19 cellular contexts compared by ENCODE assay signal in genomic region chr3:129664040-129664646, GRCh38. TPM values are rescaled to one million over a fixed set of nuclear protein-coding genes. Genes with fewer than 3 reads are reported as not detected.
DNase-seq lines count a peak whose midpoint lies in the region; ATAC-seq, FAIRE-seq and TF ChIP-seq lines count a peak whose summit lies in the region.
"Had no signal": no experiment of that assay in that cellular context is flagged by ENCODE, and none has a peak within 500 bp of the region (broad histone marks: within the 10 kb centered on the region; RNA-seq: fewer than 3 reads in every experiment).

No MANE protein-coding gene starts in this region.

- H3K9me1 ChIP-seq in keratinocyte (ENCODE audit: control insufficient read depth, extremely low read depth, insufficient read depth, low read length): peaks cover 3% of the 10 kb centered on the region

- H3K27ac ChIP-seq in HUES48 (ENCODE audit: low read depth, low read length) (peak overlapping the region; percentile 58), GM12878 (ENCODE audit: control insufficient read depth, insufficient read depth) (no peak overlapping the region), keratinocyte (ENCODE audit: control insufficient read depth, insufficient read depth, low read length) (peak overlapping the region; percentile 80), thoracic aorta (peak overlapping the region in 1 of 2 donors; percentile 37), gastroesophageal sphincter (no peak overlapping the region)
- H3K27ac ChIP-seq: spleen had no signal

- H3K4me2 ChIP-seq in GM12878 (ENCODE audit: control insufficient read depth, insufficient read depth): no peak overlapping the region
- H3K4me2 ChIP-seq in keratinocyte (ENCODE audit: control insufficient read depth, extremely low read depth, insufficient read depth, low read depth, low read length): peak overlapping the region; percentile 86

- TF ChIP-seq CTCF in GM12878 (IDR thresholded peaks at IDR 0.05 in 2 of 3, conservative IDR thresholded peaks at IDR 0.05 in 1 of 3; ENCODE audit: control insufficient read depth in 2 of 3, extremely low read depth in 1 of 3, insufficient read depth in 1 of 3, low read depth in 3 of 3, low read length in 3 of 3): no peak
- TF ChIP-seq CTCF in keratinocyte (optimal IDR thresholded peaks at IDR 0.05 in 1 of 3, IDR thresholded peaks at IDR 0.05 in 1 of 3, conservative IDR thresholded peaks at IDR 0.05 in 1 of 3; ENCODE audit: extremely low read depth in 1 of 3, insufficient read depth in 2 of 3, low read length in 3 of 3): no peak
- TF ChIP-seq CTCF in thoracic aorta (IDR thresholded peaks at IDR 0.05): no peak
- TF ChIP-seq CTCF in gastroesophageal sphincter (IDR thresholded peaks at IDR 0.05): no peak
- TF ChIP-seq CTCF in CD14-positive monocyte (IDR thresholded peaks at IDR 0.05): no peak

- H3K9ac ChIP-seq in HUES48 (ENCODE audit: low read depth, low read length): peak overlapping the region; percentile 7; the same call in 1 of the 2 replicates
- H3K9ac ChIP-seq in GM12878 (ENCODE audit: control insufficient read depth, insufficient read depth, low read length): no peak overlapping the region
- H3K9ac ChIP-seq in keratinocyte (ENCODE audit: control insufficient read depth, extremely low read depth, insufficient read depth, low read length): peak overlapping the region; percentile 35

- H3K9me3 ChIP-seq in HUES48 (ENCODE audit: control insufficient read depth, insufficient read depth, low read length) (no peaks in the 10 kb centered on the region), GM12878 (replicated peaks; ENCODE audit: control insufficient read depth, insufficient read depth, low read length) (no peaks in the 10 kb centered on the region), keratinocyte (ENCODE audit: control insufficient read depth, low read depth, low read length) (no peaks in the 10 kb centered on the region), thoracic aorta (no peaks in the 10 kb centered on the region), gastroesophageal sphincter (no peaks in the 10 kb centered on the region)
- H3K9me3 ChIP-seq: spleen had no signal

- TF ChIP-seq POLR2A in GM12878 (IDR thresholded peaks at IDR 0.05; ENCODE audit: low read depth, low read length) (no peak), gastroesophageal sphincter (IDR thresholded peaks at IDR 0.05) (no peak)

- H2AFZ ChIP-seq in GM12878 (ENCODE audit: control insufficient read depth, low read depth, low read length): no peak overlapping the region
- H2AFZ ChIP-seq in keratinocyte (ENCODE audit: control insufficient read depth, low read length): no peak overlapping the region

- no peak overlapping the region for H3K4me3 Mint-ChIP-seq in CD14-positive monocyte
- H3K4me3 Mint-ChIP-seq: activated CD8-positive, alpha-beta T cell treated with anti-CD3 and anti-CD28 coated beads, Interleukin-2, amount 10 ng/mL, durations not matched to agents 7 days and 5 days; CD8-positive, alpha-beta memory T cell; effector memory CD8-positive, alpha-beta T cell; H9; neural crest cell had no signal

- POLR2A ChIA-PET in GM12878 (lab: Charles Lee): interaction anchor here (0.6 to 2.9 kb wide), 2 partner anchors 8 to 264 kb away, joined by 4 to 11 read pairs; no protein-coding TSS in a partner anchor

- TF ChIP-seq RAD21 in GM12878 (IDR thresholded peaks at IDR 0.05; ENCODE audit: insufficient read depth, low read depth, low read length): no peak

- in situ Hi-C loops in GM12878 (cut with MboI): no loop called here

- H3K4me1 ChIP-seq in HUES48 (ENCODE audit: control insufficient read depth, insufficient read depth, low read length) (peaks cover 21% of the 10 kb centered on the region; the same call in 1 of the 2 replicates), GM12878 (ENCODE audit: control insufficient read depth, insufficient read depth, low read length) (no peaks in the 10 kb centered on the region), keratinocyte (ENCODE audit: control insufficient read depth, extremely low read depth, insufficient read depth, low read length) (peaks cover 47% of the 10 kb centered on the region), thoracic aorta (ENCODE audit: control insufficient read depth in 1 of 2, low read depth in 2 of 2) (peaks cover 4 to 28% of the 10 kb centered on the region in 2 donors), gastroesophageal sphincter (peaks cover 5 to 28% (median 16%) of the 10 kb centered on the region in 3 donors)

- intact Hi-C loops in GM12878 (cut with micrococcal nuclease; ENCODE audit: unreplicated experiment): no loop called here
- intact Hi-C loops in CD14-positive monocyte (cut with micrococcal nuclease): no loop called here

- H3K36me3 Mint-ChIP-seq in CD14-positive monocyte: peaks cover 14% of the 10 kb centered on the region in 2 donors

- H3K79me2 ChIP-seq in GM12878 (ENCODE audit: control insufficient read depth, insufficient read depth, low read length): no peaks in the 10 kb centered on the region
- peaks cover 84% of the 10 kb centered on the region for H3K79me2 ChIP-seq in keratinocyte (ENCODE audit: control insufficient read depth, insufficient read depth, low read length)

- H3K27me3 ChIP-seq in HUES48 (ENCODE audit: control insufficient read depth, insufficient read depth, low read length): no peaks in the 10 kb centered on the region
- no peaks in the 10 kb centered on the region for H3K27me3 ChIP-seq in GM12878 (replicated peaks in 1 of 2; ENCODE audit: control insufficient read depth in 2 of 2, insufficient read depth in 2 of 2, low read length in 1 of 2)
- H3K27me3 ChIP-seq in keratinocyte (ENCODE audit: control insufficient read depth, extremely low read depth, insufficient read depth, low read length): no peaks in the 10 kb centered on the region
- no peaks in the 10 kb centered on the region for H3K27me3 ChIP-seq in thoracic aorta (replicated peaks; ENCODE audit: insufficient read depth)
- H3K27me3 ChIP-seq in gastroesophageal sphincter: no peaks in the 10 kb centered on the region
- H3K27me3 ChIP-seq: spleen had no signal

- RAD21 ChIA-PET in GM12878 (lab: Charles Lee; ENCODE audit: unreplicated experiment): interaction anchor here (1.2 kb wide), 1 partner anchor 9 kb away, joined by 4 read pairs; no protein-coding TSS in a partner anchor

- WGBS in GM12878 (ENCODE audit: insufficient coverage, insufficient replicate concordance, low lambda C conversion rate, missing lambda C conversion rate): 58% methylated on average over 6 of the region's 6 CpGs
- WGBS in gastroesophageal sphincter (ENCODE audit: low coverage in 1 of 2), 2 donors: 74 to 79% methylated on average over 4 to 6 of the region's 6 CpGs

- DNase-seq in GM12878 (ENCODE audit: low read depth, low spot score) (no peak), keratinocyte (ENCODE audit: low read depth, low spot score) (no peak), thoracic aorta (ENCODE audit: low spot score) (no peak), CD14-positive monocyte (ENCODE audit: low spot score) (no peak), GM03348 (ENCODE audit: low spot score) (no peak)
- DNase-seq: activated CD8-positive, alpha-beta T cell treated with anti-CD3 and anti-CD28 coated beads, Interleukin-2, amount 10 ng/mL, durations not matched to agents 7 days and 5 days; activated effector memory CD4-positive, alpha-beta T cell treated with anti-CD3 and anti-CD28 coated beads, Interleukin-2, amount 50 U/mL, for 16 hours; CD8-positive, alpha-beta memory T cell; effector memory CD8-positive, alpha-beta T cell; GF-D8; H9; NCI-H1048; spleen; substantia nigra; T-helper 9 cell had no signal

- SMC1A ChIA-PET in GM12878 (lab: Charles Lee; ENCODE audit: uncharacterized antibody, unreplicated experiment): interaction anchor here (0.7 to 3.5 kb wide), 8 partner anchors 8 to 161 kb away, joined by 3 to 12 read pairs (median 5); no protein-coding TSS in a partner anchor

- no peak for TF ChIP-seq EP300 in GM12878 (IDR thresholded peaks at IDR 0.05; ENCODE audit: borderline replicate concordance in 1 of 2, control insufficient read depth in 1 of 2, low read depth in 2 of 2, low read length in 2 of 2)
- TF ChIP-seq EP300 in gastroesophageal sphincter (IDR thresholded peaks at IDR 0.05): no peak

- H3K27ac Mint-ChIP-seq in CD14-positive monocyte: no peak overlapping the region
- H3K27ac Mint-ChIP-seq: activated CD8-positive, alpha-beta T cell treated with anti-CD3 and anti-CD28 coated beads, Interleukin-2, amount 10 ng/mL, durations not matched to agents 7 days and 5 days; effector memory CD8-positive, alpha-beta T cell had no signal

- ATAC-seq in GM12878 (peak; percentile 20; the same call in 1 of the 3 replicates), thoracic aorta (ENCODE audit: insufficient number of reproducible peaks, low FRiP score, low read depth) (peak; percentile 74), gastroesophageal sphincter (no peak)
- ATAC-seq: activated CD8-positive, alpha-beta T cell treated with anti-CD3 and anti-CD28 coated beads, Interleukin-2, amount 10 ng/mL, durations not matched to agents 7 days and 5 days; effector memory CD8-positive, alpha-beta T cell had no signal

- H3K9me3 Mint-ChIP-seq in CD14-positive monocyte: no peaks in the 10 kb centered on the region
- H3K9me3 Mint-ChIP-seq: CD8-positive, alpha-beta memory T cell; effector memory CD8-positive, alpha-beta T cell; H9; neural crest cell had no signal

- H3K27me3 Mint-ChIP-seq in CD14-positive monocyte (ENCODE audit: low read depth in 3 of 3): no peaks in the 10 kb centered on the region
- H3K27me3 Mint-ChIP-seq: CD8-positive, alpha-beta memory T cell; effector memory CD8-positive, alpha-beta T cell had no signal

- H3K36me3 ChIP-seq in HUES48 (ENCODE audit: control insufficient read depth, insufficient read depth, low read length): no peaks in the 10 kb centered on the region
- no peaks in the 10 kb centered on the region for H3K36me3 ChIP-seq in GM12878 (ENCODE audit: control insufficient read depth in 2 of 2, insufficient read depth in 2 of 2, low read length in 1 of 2)
- peaks cover 0 to 13% of the 10 kb centered on the region in 2 experiments for H3K36me3 ChIP-seq in keratinocyte (ENCODE audit: control insufficient read depth in 2 of 2, extremely low read depth in 1 of 2, insufficient read depth in 2 of 2, low read length in 2 of 2)
- H3K36me3 ChIP-seq in thoracic aorta: no peaks in the 10 kb centered on the region
- peaks cover 0 to 1% of the 10 kb centered on the region in 2 donors for H3K36me3 ChIP-seq in gastroesophageal sphincter

- dilution Hi-C loops in keratinocyte (cut with MboI; ENCODE audit: extremely low pct_ligation_motif_present, low sequenced_read_pairs): no loop called here

- no peaks in the 10 kb centered on the region for H3K4me1 Mint-ChIP-seq in CD14-positive monocyte

- CTCF ChIA-PET in GM12878 (lab: Yijun Ruan, JAX): interaction anchor here (0.9 to 3.7 kb wide), 9 partner anchors 9 to 174 kb away, joined by 3 to 19 read pairs (median 6); no protein-coding TSS in a partner anchor

- FAIRE-seq in GM12878 (lab: Jason Lieb, UNC) (no peak), keratinocyte (lab: Jason Lieb, UNC) (no peak)
- FAIRE-seq: RCC 7860 had no signal

- H4K20me1 ChIP-seq in GM12878 (ENCODE audit: control insufficient read depth, insufficient read depth): no peaks in the 10 kb centered on the region
- no peaks in the 10 kb centered on the region for H4K20me1 ChIP-seq in keratinocyte (ENCODE audit: control insufficient read depth, extremely low read depth, insufficient read depth, low read length)

- no TSS peak for BruUV-seq in GM12878 (replicated peaks; lab: Mats Ljungman, UMichigan)

- H3K4me3 ChIP-seq in HUES48 (ENCODE audit: low read depth, low read length) (no peak overlapping the region; the same call in 1 of the 2 replicates), GM12878 (no peak overlapping the region), keratinocyte (ENCODE audit: control insufficient read depth in 2 of 3, extremely low read depth in 1 of 3, insufficient read depth in 2 of 3, low read depth in 1 of 3, low read length in 3 of 3) (no peak overlapping the region), thoracic aorta (no peak overlapping the region), gastroesophageal sphincter (no peak overlapping the region)
- H3K4me3 ChIP-seq: spleen had no signal

RNA-seq across cellular contexts. Expression of gene PLXND1, which starts 57.7 kb away (rescaled TPM):
- total RNA-seq in GM12878 (2013; cell fraction: nucleolus; rRNA removed): 1.1 and 1.7 TPM in 2 replicates
- total RNA-seq in GM12878 (2014; rRNA removed) (0.16 TPM in 1 of 2 replicates, not detected in the other), GM12878 (2014; rRNA removed; fragmentation: Illumina TruSeq; extraction: Trizol) (not detected in 2 replicates), GM12878 (2021) (0.66 and 2.3 TPM in 2 replicates), thoracic aorta (100 to 1,000 TPM; 207 to 246 TPM), gastroesophageal sphincter (10 to 100 TPM; 45.0 to 77.9 (median 61.5) TPM)
- 0.49 TPM for polyA plus RNA-seq in GM12878 (2011; ENCODE audit: low read depth)
- polyA plus RNA-seq in GM12878 (2011; rRNA removed) (0.01 TPM in 1 of 2 replicates, not detected in the other), GM12878 (2014; fragmentation: Illumina TruSeq; extraction: Trizol) (not detected in 2 replicates), GM12878 (2014; fragmentation: Nextera tagmentation; extraction: Ambion mirVana) (not detected), GM12878 (2014; rRNA removed) (0.08 and 0.72 TPM in 2 replicates), GM12878 (2016; fragmentation: Nextera tagmentation; extraction: Ambion mirVana) (not detected), keratinocyte (0.09 to 0.36 TPM (median 0.25 TPM) in 3 replicates), CD14-positive monocyte (1 to 10 TPM; 7.1 to 9.9 TPM)
- 0.04 TPM in 1 of 2 replicates, not detected in the other for polyA plus RNA-seq in GM12878 (2011; cell fraction: cytosol; rRNA removed)
- 0.45 and 0.51 TPM in 2 replicates for polyA plus RNA-seq in GM12878 (2011; cell fraction: nucleus; rRNA removed)
- 0.29 and 0.51 TPM in 2 replicates for polyA plus RNA-seq in GM12878 (2012)
- polyA minus RNA-seq in GM12878 (2011; rRNA and poly(A)+ RNA removed): 0.44 and 0.46 TPM in 2 replicates
- not detected in 2 replicates for polyA minus RNA-seq in GM12878 (2011; cell fraction: cytosol; rRNA and poly(A)+ RNA removed)
- polyA minus RNA-seq in GM12878 (2011; cell fraction: nucleus; rRNA and poly(A)+ RNA removed): not detected in 2 replicates
- 0.81 TPM for polyA plus RNA-seq in keratinocyte (2011; ENCODE audit: low read depth)
- 0.09 and 0.27 TPM in 2 replicates for polyA plus RNA-seq in keratinocyte (2011; cell fraction: cytosol; rRNA removed)
- 0.61 and 0.93 TPM in 2 replicates for polyA plus RNA-seq in keratinocyte (2011; cell fraction: nucleus; rRNA removed)
- polyA plus RNA-seq in keratinocyte (2012; ENCODE audit: low replicate concordance): 0.36 and 1.3 TPM in 2 replicates
- polyA minus RNA-seq in keratinocyte: 0.10 to 0.92 TPM (median 0.59 TPM) in 3 replicates
- not detected for polyA minus RNA-seq in keratinocyte (2011; cell fraction: cytosol; rRNA and poly(A)+ RNA removed)
- 1.8 and 1.9 TPM in 2 replicates for polyA minus RNA-seq in keratinocyte (2011; cell fraction: nucleus; rRNA and poly(A)+ RNA removed)

Comparison
In these comparisons a context has a peak if more than half of its experiments do, and no peak if none do; other contexts are left out.
1. H3K27ac ChIP-seq: peak in HUES48 (single experiment) and keratinocyte (single experiment); none in GM12878 (single experiment) and gastroesophageal sphincter (0 of 4).
2. RNA of gene PLXND1, which starts 57.7 kb away (total RNA-seq): 207 to 246 TPM in thoracic aorta and 45.0 to 77.9 TPM in gastroesophageal sphincter; 0.16 to 2.3 TPM in GM12878; every median in the first group is over 10 times any median in the second.